16 cellular contexts compared by ENCODE assay signal in genomic region chr10:132170561-132171361, GRCh38.
"Had no signal": no experiment of that assay in that cellular context is flagged by ENCODE, and none has a peak within 500 bp of the region (broad histone marks: within the 10 kb centered on the region; RNA-seq: fewer than 3 reads in every experiment).

No MANE protein-coding gene starts in this region.

- ATAC-seq: effector memory CD8-positive, alpha-beta T cell; gastrocnemius medialis; left lobe of liver; mucosa of descending colon; naive thymus-derived CD4-positive, alpha-beta T cell had no signal

- H3K27me3 ChIP-seq: breast epithelium, gastrocnemius medialis had no signal

- H3K36me3 ChIP-seq: breast epithelium, gastrocnemius medialis had no signal

- H3K4me3 ChIP-seq: breast epithelium, gastrocnemius medialis, mucosa of descending colon, sigmoid colon had no signal

- H3K4me1 ChIP-seq: breast epithelium, gastrocnemius medialis had no signal

- H3K9me3 ChIP-seq: breast epithelium, gastrocnemius medialis, mucosa of descending colon, sigmoid colon had no signal

- DNase-seq: activated CD4-positive, alpha-beta T cell treated with anti-CD3 and anti-CD28 coated beads for 1 hour; activated CD4-positive, alpha-beta T cell treated with anti-CD3 and anti-CD28 coated beads, Interleukin-2, amount 50 U/mL, for 4 hours; activated naive CD4-positive, alpha-beta T cell; activated T-cell treated with anti-CD3 and anti-CD28 coated beads for 4 hours; dermis blood vessel endothelial cell; effector memory CD8-positive, alpha-beta T cell; gastrocnemius medialis; naive thymus-derived CD4-positive, alpha-beta T cell; sigmoid colon; stimulated activated CD4-positive, alpha-beta T cell treated with anti-CD3 and anti-CD28 coated beads, Interleukin-1b, Interleukin-23, amount 100 ng/mL, for 48 hours; stimulated activated naive CD8-positive, alpha-beta T cell treated with anti-CD3 and anti-CD28 coated beads, Interleukin-15, amount 100 ng/mL, for 72 hours; T1000 had no signal

- H3K27ac ChIP-seq: breast epithelium, epithelial cell of prostate, gastrocnemius medialis, sigmoid colon had no signal
